Comparison of ENCODE assay signal across 15 cellular contexts in genomic region chr20:25224941-25225340, GRCh38.
"Had no signal": no experiment of that assay in that cellular context is flagged by ENCODE, and none has a peak within 500 bp of the region (broad histone marks: within the 10 kb centered on the region; RNA-seq: fewer than 3 reads in every experiment).

No MANE protein-coding gene starts in this region.

- ATAC-seq: activated T-helper 17 cell treated with anti-CD3 and anti-CD28 coated beads, Interleukin-2, amount 50 U/mL, for 72 hours; body of pancreas; left colon had no signal

- H3K36me3 ChIP-seq: ovary, uterus had no signal

- H3K27ac ChIP-seq: ovary, uterus had no signal

- H3K4me3 ChIP-seq: adrenal gland, body of pancreas, ovary, tibial artery, uterus had no signal

- H3K27me3 ChIP-seq: adrenal gland, body of pancreas, ovary, tibial artery, uterus had no signal

- DNase-seq: activated CD4-positive, alpha-beta T cell treated with anti-CD3 and anti-CD28 coated beads, Interleukin-2, amount 10 ng/mL, durations not matched to agents 7 days and 5 days; activated CD4-positive, CD25-positive, alpha-beta regulatory T cell; activated naive CD4-positive, alpha-beta T cell treated with anti-CD3 and anti-CD28 coated beads, Interleukin-2, amount 50 U/mL, for 16 hours; activated T-cell treated with anti-CD3 and anti-CD28 coated beads for 4 hours; body of pancreas; dermis blood vessel endothelial cell; erythroblast; left colon; mammary epithelial cell; ovary; small intestine had no signal

- H3K9me3 ChIP-seq: adrenal gland, body of pancreas, ovary, tibial artery, uterus had no signal
